In the genomic region with DNA sequence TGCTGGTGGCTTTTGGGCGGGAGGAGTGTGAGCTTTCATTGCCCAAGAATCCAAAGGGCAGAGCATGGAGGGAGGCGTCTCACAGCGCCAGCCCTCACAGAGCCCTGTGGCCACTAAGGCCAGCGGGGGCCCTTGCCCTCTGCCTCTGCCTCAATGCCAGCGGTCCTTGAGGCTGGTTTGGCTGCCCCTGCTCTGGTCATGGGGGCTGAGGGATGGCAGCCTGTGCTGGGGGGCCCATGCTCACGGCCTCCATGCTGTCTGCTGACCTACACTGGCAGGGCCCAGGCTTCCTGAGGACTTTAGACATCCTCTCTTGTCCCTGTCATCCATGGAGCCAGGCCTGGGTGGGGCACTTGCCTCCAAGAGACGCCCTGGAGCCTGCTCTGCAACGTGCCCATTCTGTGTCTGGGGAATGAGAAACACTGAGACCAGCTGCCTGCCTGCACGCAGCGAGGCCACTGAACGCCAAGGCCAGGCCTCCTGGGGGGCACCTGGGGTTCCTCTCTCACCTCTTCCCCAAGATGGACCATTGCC, we compare ENCODE assay signal across 14 cellular contexts.
A peak's percentile ranks its signal among the peaks of the same experiment; 100 is the strongest.
DNase-seq lines count a peak whose midpoint lies in the region; ATAC-seq, FAIRE-seq and TF ChIP-seq lines count a peak whose summit lies in the region.
"Had no signal": no experiment of that assay in that cellular context is flagged by ENCODE, and none has a peak within 500 bp of the region (broad histone marks: within the 10 kb centered on the region; RNA-seq: fewer than 3 reads in every experiment).

No MANE protein-coding gene starts in this region.

- peaks cover 36% of the 10 kb centered on the region for H3K27me3 ChIP-seq in left ventricle myocardium inferior (ENCODE audit: low read depth)
- H3K27me3 ChIP-seq in mucosa of rectum (ENCODE audit: control insufficient read depth in 2 of 2, insufficient read depth in 2 of 2, low read length in 2 of 2): no peaks in the 10 kb centered on the region
- peaks cover 5% of the 10 kb centered on the region for H3K27me3 ChIP-seq in upper lobe of right lung
- H3K27me3 ChIP-seq in tibial nerve: peaks cover 0 to 22% of the 10 kb centered on the region in 2 donors
- H3K27me3 ChIP-seq: ascending aorta had no signal

- CTCF ChIA-PET in GM10248 (lab: Yijun Ruan, JAX): no interaction called here

- H3K9me3 ChIP-seq in left ventricle myocardium inferior (replicated peaks) (no peaks in the 10 kb centered on the region), mucosa of rectum (ENCODE audit: control insufficient read depth in 2 of 2, low read length in 2 of 2) (no peaks in the 10 kb centered on the region), upper lobe of right lung (no peaks in the 10 kb centered on the region), tibial nerve (no peaks in the 10 kb centered on the region)
- H3K9me3 ChIP-seq: ascending aorta, prostate gland had no signal

- H3K9ac ChIP-seq in mucosa of rectum (ENCODE audit: low read depth in 1 of 2, low read length in 2 of 2): peak overlapping the region in 1 of 2 donors; percentile 80

- intact Hi-C loops in left ventricle myocardium inferior (cut with micrococcal nuclease): no loop called here
- intact Hi-C loops in upper lobe of right lung (cut with DNase I): no loop called here

- TF ChIP-seq CTCF in left ventricle myocardium inferior (IDR thresholded peaks at IDR 0.05; ENCODE audit: borderline replicate concordance): no peak
- TF ChIP-seq CTCF in upper lobe of right lung (IDR thresholded peaks at IDR 0.05): no peak
- no peak for TF ChIP-seq CTCF in tibial nerve (IDR thresholded peaks at IDR 0.05)
- no peak for TF ChIP-seq CTCF in GM10248 (IDR thresholded peaks at IDR 0.05; ENCODE audit: control extremely low read depth, extremely low read depth, low read depth, missing control alignments)

- DNase-seq in activated naive CD4-positive, alpha-beta T cell treated with anti-CD3 and anti-CD28 coated beads, Interleukin-2, amount 50 U/mL, for 16 hours: peak; percentile 7
- DNase-seq in activated naive CD4-positive, alpha-beta T cell treated with Interleukin-2 at 50 U/mL for 16 hours: no peak
- DNase-seq in left ventricle myocardium inferior: peak; percentile 7
- DNase-seq in upper lobe of right lung: peak; percentile 54
- no peak for DNase-seq in tibial nerve (ENCODE audit: low spot score in 2 of 2)
- DNase-seq in RCC 7860 (ENCODE audit: low spot score): no peak
- DNase-seq in GM10248 (ENCODE audit: extremely low spot score): no peak
- DNase-seq: foreskin fibroblast, NCI-H1436, NCI-H774, PC-3 had no signal

- FAIRE-seq in RCC 7860 (lab: Jason Lieb, UNC): no peak

- POLR2A ChIA-PET in GM10248 (lab: Yijun Ruan, JAX): no interaction called here

- no peak for TF ChIP-seq POLR2A in tibial nerve (IDR thresholded peaks at IDR 0.05)

- H3K27ac ChIP-seq in left ventricle myocardium inferior (replicated peaks) (no peak overlapping the region), mucosa of rectum (ENCODE audit: low read depth in 2 of 2, low read length in 2 of 2) (peak overlapping the region; percentile 96 to 98), upper lobe of right lung (no peak overlapping the region), tibial nerve (no peak overlapping the region)
- H3K27ac ChIP-seq: ascending aorta, prostate gland had no signal

- H3K36me3 ChIP-seq in left ventricle myocardium inferior (no peaks in the 10 kb centered on the region), mucosa of rectum (ENCODE audit: control insufficient read depth in 2 of 2, insufficient read depth in 2 of 2, low read length in 2 of 2) (no peaks in the 10 kb centered on the region), upper lobe of right lung (no peaks in the 10 kb centered on the region), tibial nerve (no peaks in the 10 kb centered on the region)
- H3K36me3 ChIP-seq: ascending aorta, prostate gland had no signal

- peaks cover 5% of the 10 kb centered on the region for H3K4me1 ChIP-seq in left ventricle myocardium inferior
- H3K4me1 ChIP-seq in mucosa of rectum (ENCODE audit: control insufficient read depth in 2 of 2, insufficient read depth in 2 of 2, low read length in 2 of 2): peaks cover 33 to 43% of the 10 kb centered on the region in 2 donors
- no peaks in the 10 kb centered on the region for H3K4me1 ChIP-seq in upper lobe of right lung
- no peaks in the 10 kb centered on the region for H3K4me1 ChIP-seq in tibial nerve
- H3K4me1 ChIP-seq: ascending aorta had no signal

- ATAC-seq in upper lobe of right lung: no peak
- ATAC-seq: PC-3 had no signal

- TF ChIP-seq EP300 in tibial nerve (IDR thresholded peaks at IDR 0.05): no peak

- H3K4me3 ChIP-seq in left ventricle myocardium inferior (no peak overlapping the region), mucosa of rectum (ENCODE audit: low read length in 2 of 2) (peak overlapping the region in 1 of 2 donors; percentile 49), upper lobe of right lung (no peak overlapping the region), tibial nerve (no peak overlapping the region)
- H3K4me3 ChIP-seq: ascending aorta, prostate gland had no signal

- WGBS in tibial nerve, 2 donors: 61 to 80% methylated on average over 5 to 8 of the region's 11 CpGs

Comparison
In these comparisons a context has a peak if more than half of its experiments do, and no peak if none do; other contexts are left out.
1. DNase-seq: peak in activated naive CD4-positive, alpha-beta T cell treated with anti-CD3 and anti-CD28 coated beads, Interleukin-2, amount 50 U/mL, for 16 hours (single experiment), left ventricle myocardium inferior (single experiment) and upper lobe of right lung (single experiment); none in activated naive CD4-positive, alpha-beta T cell treated with Interleukin-2 at 50 U/mL for 16 hours (single experiment), tibial nerve (0 of 2), RCC 7860 (single experiment) and GM10248 (single experiment).
2. H3K27ac ChIP-seq: peak in mucosa of rectum (2 of 2); none in left ventricle myocardium inferior (single experiment), upper lobe of right lung (single experiment) and tibial nerve (0 of 4).